Comparison of ENCODE assay signal across 8 cellular contexts in genomic region chr13:21670006-21670882, GRCh38. TPM values are rescaled to one million over a fixed set of nuclear protein-coding genes. Genes with fewer than 3 reads are reported as not detected.
A peak's percentile ranks its signal among the peaks of the same experiment; 100 is the strongest.
DNase-seq lines count a peak whose midpoint lies in the region; TF ChIP-seq lines count a peak whose summit lies in the region.

No MANE protein-coding gene starts in this region.

- H3K4me3 ChIP-seq in NB4 (ENCODE audit: low read depth, low read length): peak overlapping the region; percentile 30
- H3K4me3 ChIP-seq in coronary artery: peak overlapping the region; percentile 79
- peak overlapping the region; percentile 20 for H3K4me3 ChIP-seq in lower leg skin (ENCODE audit: low read depth, poor library complexity, severe bottlenecking)

- intact Hi-C loops in lower leg skin (cut with DNase I; ENCODE audit: low total_unique reads): no loop called here

- CTCF ChIA-PET in HEK293T (lab: Yijun Ruan, JAX): interaction anchor here (0.7 kb wide), 3 partner anchors 29 to 195 kb away, joined by 3 to 7 read pairs (median 5); partner anchors contain the start of gene MICU2

- 0% methylated on average over 25 to 48 of the region's 70 CpGs for WGBS in lower leg skin, 2 donors

- peak; percentile 27 for TF ChIP-seq POLR2A in NB4 (IDR thresholded peaks at IDR 0.05; ENCODE audit: extremely low read depth, insufficient read length)
- no peak for TF ChIP-seq POLR2A in lower leg skin (IDR thresholded peaks at IDR 0.05)

- peak overlapping the region in 1 of 2 donors; percentile 69 for H3K27ac ChIP-seq in coronary artery

- POLR2A ChIA-PET in HEK293T (lab: Yijun Ruan, JAX): interaction anchor here (1.0 to 1.2 kb wide), 3 partner anchors 32 to 67 kb away, joined by 4 to 5 read pairs (median 4); partner anchors contain the start of gene MICU2

- peak; percentile 22 for DNase-seq in HEK293T (ENCODE audit: extremely low spot score)
- DNase-seq in NB4 (ENCODE audit: low read depth): peak; percentile 69
- peak; percentile 38 for DNase-seq in activated CD4-positive, CD25-positive, alpha-beta regulatory T cell treated with anti-CD3 and anti-CD28 coated beads, Interleukin-2, amount 50 U/mL, for 72 hours
- no peak for DNase-seq in coronary artery (ENCODE audit: low spot score)
- DNase-seq in lower leg skin (ENCODE audit: low spot score in 2 of 2): peak in 1 of 2 donors; percentile 91
- DNase-seq in stimulated activated CD8-positive, alpha-beta memory T cell treated with anti-CD3 and anti-CD28 coated beads, Interleukin-2, amount 100 ng/mL, for 1 hour (ENCODE audit: low read depth in 2 of 2): peak; percentile 42 to 48
- DNase-seq in MV-4-11 (lab: John Stamatoyannopoulos, UW): no peak

- TF ChIP-seq CTCF in GM12872 (IDR thresholded peaks at IDR 0.05; ENCODE audit: insufficient read depth, low read depth, low read length) (peak; percentile 36; the same call in 1 of the 3 replicates), NB4 (IDR thresholded peaks at IDR 0.05; ENCODE audit: low read depth, low read length) (no peak), coronary artery (IDR thresholded peaks at IDR 0.05) (no peak), lower leg skin (IDR thresholded peaks at IDR 0.05) (no peak)

TF ChIP-seq in HEK293T, 16 proteins besides CTCF, POLR2A, EP300 and RAD21:
- no peak for TF ChIP-seq FOXA1 (IDR thresholded peaks at IDR 0.05)
- no peak for TF ChIP-seq HDGF (IDR thresholded peaks at IDR 0.05; ENCODE audit: borderline replicate concordance)
- TF ChIP-seq L3MBTL2 (conservative IDR thresholded peaks at IDR 0.05): peak; percentile 52
- no peak for TF ChIP-seq ELF4 (IDR thresholded peaks at IDR 0.05)
- no peak for TF ChIP-seq ARNT (IDR thresholded peaks at IDR 0.05)
- no peak for TF ChIP-seq LEF1 (IDR thresholded peaks at IDR 0.05; ENCODE audit: borderline replicate concordance)

RNA-seq across cellular contexts. Expression of gene FGF9, which starts 0.6 kb away (rescaled TPM):
- total RNA-seq in lower leg skin: under 1 TPM in 3 of 4 donors, not detected in 1; 0.13 to 0.25 (median 0.15) TPM

Comparison
In these comparisons a context has a peak if more than half of its experiments do, and no peak if none do; other contexts are left out.
1. DNase-seq: peak in HEK293T (single experiment), NB4 (single experiment), activated CD4-positive, CD25-positive, alpha-beta regulatory T cell treated with anti-CD3 and anti-CD28 coated beads, Interleukin-2, amount 50 U/mL, for 72 hours (single experiment) and stimulated activated CD8-positive, alpha-beta memory T cell treated with anti-CD3 and anti-CD28 coated beads, Interleukin-2, amount 100 ng/mL, for 1 hour (2 of 2); none in coronary artery (single experiment) and MV-4-11 (single experiment).
2. H3K4me3 ChIP-seq: peak in every context shown above with its lines; median percentile 79 in coronary artery; 30 in NB4; 20 in lower leg skin.